In the genomic region with DNA sequence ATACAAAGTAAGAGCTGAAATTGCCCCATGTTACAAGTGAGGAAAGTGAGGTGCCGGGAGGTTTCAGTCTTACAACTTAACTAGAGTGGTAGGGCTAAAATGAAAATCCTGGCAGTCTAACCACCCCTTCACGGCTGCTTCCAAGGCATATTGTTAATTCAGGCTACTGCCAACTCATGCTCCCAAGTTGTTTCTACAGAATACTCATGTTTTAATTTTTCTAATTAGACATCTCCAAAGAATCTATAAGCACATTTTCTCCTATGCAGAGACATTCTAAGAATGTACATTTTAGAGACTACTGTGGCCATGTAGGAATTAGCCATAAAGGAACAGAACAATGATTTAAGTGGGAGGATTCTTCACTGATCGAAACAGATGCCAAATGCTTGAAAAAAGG, we compare ENCODE assay signal across 24 cellular contexts. TPM values are rescaled to one million over a fixed set of nuclear protein-coding genes. Genes with fewer than 3 reads are reported as not detected.
A peak's percentile ranks its signal among the peaks of the same experiment; 100 is the strongest.
DNase-seq lines count a peak whose midpoint lies in the region; ATAC-seq, FAIRE-seq and TF ChIP-seq lines count a peak whose summit lies in the region.
"Had no signal": no experiment of that assay in that cellular context is flagged by ENCODE, and none has a peak within 500 bp of the region (broad histone marks: within the 10 kb centered on the region; RNA-seq: fewer than 3 reads in every experiment).

No MANE protein-coding gene starts in this region.

- no peak overlapping the region for H2BK5ac ChIP-seq in mesenchymal stem cell (ENCODE audit: low read depth, low read length, poor library complexity, severe bottlenecking)

- H3K79me1 ChIP-seq in mesenchymal stem cell (replicated peaks; ENCODE audit: low read length, poor library complexity, severe bottlenecking), result peaks cover 2% of the 10 kb centered on the region

- TF ChIP-seq CTCF in astrocyte (IDR thresholded peaks at IDR 0.05; ENCODE audit: insufficient read depth, low read depth, low read length) (no peak), GM20000 (IDR thresholded peaks at IDR 0.05; ENCODE audit: extremely low read depth, missing control alignments) (no peak)

- no peak overlapping the region for H4K8ac ChIP-seq in mesenchymal stem cell (ENCODE audit: low read length)

- H3K4me3 Mint-ChIP-seq in astrocyte (ENCODE audit: unreplicated experiment), result no peak overlapping the region
- H3K4me3 Mint-ChIP-seq: CD4-positive, CD25-positive, alpha-beta regulatory T cell had no signal

- H3K9me3 Mint-ChIP-seq in astrocyte (ENCODE audit: unreplicated experiment), result no peaks in the 10 kb centered on the region

- H3K18ac ChIP-seq in mesenchymal stem cell (ENCODE audit: low read depth in 1 of 2, low read length in 2 of 2), result no peak overlapping the region

- H3K4me1 Mint-ChIP-seq in astrocyte (ENCODE audit: low read depth, unreplicated experiment), result peaks cover 18% of the 10 kb centered on the region

- FAIRE-seq in astrocyte (lab: Jason Lieb, UNC), result no peak
- FAIRE-seq: G401.6, GM12878 had no signal

- no peaks in the 10 kb centered on the region for H3K27me3 Mint-ChIP-seq in astrocyte (ENCODE audit: low read depth, unreplicated experiment)

- H4K20me1 ChIP-seq in GM23248 (ENCODE audit: insufficient read depth) (no peaks in the 10 kb centered on the region), astrocyte (ENCODE audit: insufficient read depth, low read length) (no peaks in the 10 kb centered on the region)
- H4K20me1 ChIP-seq: BLaER1 had no signal

- H3K4me3 ChIP-seq in GM23248 (no peak overlapping the region), astrocyte (ENCODE audit: insufficient read depth, low read depth, low read length) (no peak overlapping the region), mesenchymal stem cell (ENCODE audit: insufficient read depth in 1 of 2, low read depth in 1 of 2, low read length in 2 of 2) (no peak overlapping the region)
- H3K4me3 ChIP-seq: BLaER1, GM12878, MG63, SJSA1 had no signal

- peak overlapping the region; percentile 48 for H2AK5ac ChIP-seq in mesenchymal stem cell (ENCODE audit: low read length, severe bottlenecking)

- intact Hi-C loops in head of caudate nucleus (cut with DNase I), result loop anchor here (10.0 kb wide), 1 partner anchor 112 kb away; no protein-coding TSS in a partner anchor

- no peak overlapping the region for H2BK15ac ChIP-seq in mesenchymal stem cell (ENCODE audit: low read depth, poor library complexity, severe bottlenecking)

- H3K4me1 ChIP-seq in GM23248 (ENCODE audit: insufficient read depth) (peaks cover 20% of the 10 kb centered on the region), astrocyte (ENCODE audit: insufficient read depth, low read length) (peaks cover 10% of the 10 kb centered on the region), mesenchymal stem cell (ENCODE audit: control insufficient read depth, insufficient read depth, low read depth, low read length) (no peaks in the 10 kb centered on the region)

- H3K79me2 ChIP-seq in GM23248 (ENCODE audit: insufficient read depth) (no peaks in the 10 kb centered on the region), astrocyte (ENCODE audit: insufficient read depth, low read length) (no peaks in the 10 kb centered on the region)

- no peak overlapping the region for H2BK12ac ChIP-seq in mesenchymal stem cell (ENCODE audit: low read length in 2 of 2)

- no peak overlapping the region for H2BK120ac ChIP-seq in mesenchymal stem cell (ENCODE audit: low read depth, low read length)

- DNase-seq in GM23248 (peak; percentile 14), astrocyte (ENCODE audit: low read depth) (peak; percentile 39), mesenchymal stem cell (no peak), head of caudate nucleus (no peak), GM20000 (ENCODE audit: low spot score) (no peak)
- DNase-seq: CD4-positive, CD25-positive, alpha-beta regulatory T cell; KG1; MG63; NCI-H1048; NCI-H1417 treated with DMSO at 0.1 percent for 48 hours; NCI-H187; NCI-H2081 treated with DMSO at 0.1 percent for 48 hours; NCI-H2171; NCI-H226; NCI-H510A; NCI-H69; Right ventricle myocardium superior; RPMI8226 had no signal

- H3K36me3 Mint-ChIP-seq in astrocyte (ENCODE audit: low read depth, unreplicated experiment), result no peaks in the 10 kb centered on the region
- H3K36me3 Mint-ChIP-seq: CD4-positive, CD25-positive, alpha-beta regulatory T cell had no signal

- no peaks in the 10 kb centered on the region for H3K27me3 ChIP-seq in GM23248 (replicated peaks; ENCODE audit: insufficient read depth)
- no peaks in the 10 kb centered on the region for H3K27me3 ChIP-seq in astrocyte (ENCODE audit: insufficient read depth, low read length)
- no peaks in the 10 kb centered on the region for H3K27me3 ChIP-seq in mesenchymal stem cell (ENCODE audit: control insufficient read depth in 1 of 2, insufficient read depth in 1 of 2, low read length in 2 of 2)
- H3K27me3 ChIP-seq: BLaER1, MG63, SJSA1 had no signal

- in situ Hi-C loops in GM23248 (cut with MboI), result no loop called here

- H3K14ac ChIP-seq in mesenchymal stem cell (ENCODE audit: low read length in 2 of 2), result no peak overlapping the region

- H3K36me3 ChIP-seq in GM23248 (ENCODE audit: low read depth), result no peaks in the 10 kb centered on the region
- no peaks in the 10 kb centered on the region for H3K36me3 ChIP-seq in astrocyte (ENCODE audit: insufficient read depth, low read length)
- H3K36me3 ChIP-seq in mesenchymal stem cell (ENCODE audit: control insufficient read depth in 1 of 2, insufficient read depth in 2 of 2, low read depth in 1 of 2, low read length in 2 of 2), result no peaks in the 10 kb centered on the region
- H3K36me3 ChIP-seq: BLaER1, MG63, SJSA1 had no signal

- H3K9ac ChIP-seq in GM23248, result no peak overlapping the region
- no peak overlapping the region for H3K9ac ChIP-seq in astrocyte (ENCODE audit: low read length)
- H3K9ac ChIP-seq in mesenchymal stem cell (ENCODE audit: low read length), result peak overlapping the region; percentile 23
- H3K9ac ChIP-seq: BLaER1 had no signal

- no peaks in the 10 kb centered on the region for H3K9me2 ChIP-seq in GM23248 (ENCODE audit: insufficient read depth)

- 81 to 82% methylated on average over 3 of the region's 3 CpGs for WGBS in GM23248 (ENCODE audit: low coverage in 1 of 2, low lambda C conversion rate in 2 of 2, missing lambda C conversion rate in 2 of 2), 2 experiments
- 86% methylated on average over 2 of the region's 3 CpGs for WGBS in mesenchymal stem cell

- no peak overlapping the region for H3K4ac ChIP-seq in mesenchymal stem cell (ENCODE audit: low read depth in 1 of 2, low read length in 2 of 2)

- H4K91ac ChIP-seq in mesenchymal stem cell (ENCODE audit: low read length), result no peak overlapping the region

- peaks cover 8% of the 10 kb centered on the region for H3F3A ChIP-seq in GM23248 (ENCODE audit: insufficient read depth)

- H3K23ac ChIP-seq in mesenchymal stem cell (ENCODE audit: low read length in 2 of 2), result no peak overlapping the region

- no peak overlapping the region for H3K4me2 ChIP-seq in GM23248 (ENCODE audit: unreplicated experiment)
- peak overlapping the region; percentile 8 for H3K4me2 ChIP-seq in astrocyte (ENCODE audit: low read length)
- H3K4me2 ChIP-seq in mesenchymal stem cell (ENCODE audit: low read length, poor library complexity, severe bottlenecking), result no peak overlapping the region
- H3K4me2 ChIP-seq: BLaER1 had no signal

- no peak overlapping the region for H2AFZ ChIP-seq in GM23248
- H2AFZ ChIP-seq in astrocyte (ENCODE audit: low read depth, low read length), result no peak overlapping the region
- no peak overlapping the region for H2AFZ ChIP-seq in mesenchymal stem cell (ENCODE audit: low read depth, low read length)

- no peak overlapping the region for H3K27ac ChIP-seq in GM23248
- no peak overlapping the region for H3K27ac ChIP-seq in astrocyte (ENCODE audit: low read depth, low read length)
- H3K27ac ChIP-seq in mesenchymal stem cell (ENCODE audit: low read length, poor library complexity, severe bottlenecking), result no peak overlapping the region
- H3K27ac ChIP-seq: BLaER1, SJSA1 had no signal

- ATAC-seq in GM19351 (IDR thresholded peaks at IDR 0.05; ENCODE audit: unreplicated experiment) (no peak), HG03095 (IDR thresholded peaks at IDR 0.05; ENCODE audit: unreplicated experiment) (no peak)
- ATAC-seq: GM12878 had no signal

- H3K9me3 ChIP-seq in GM23248 (ENCODE audit: low read depth), result no peaks in the 10 kb centered on the region
- H3K9me3 ChIP-seq in astrocyte (ENCODE audit: insufficient read depth, low read depth, low read length), result no peaks in the 10 kb centered on the region
- no peaks in the 10 kb centered on the region for H3K9me3 ChIP-seq in mesenchymal stem cell (ENCODE audit: control insufficient read depth, low read length)
- H3K9me3 ChIP-seq: BLaER1, MG63, SJSA1 had no signal

- no peak overlapping the region for H3K27ac Mint-ChIP-seq in astrocyte (ENCODE audit: unreplicated experiment)
- H3K27ac Mint-ChIP-seq: CD4-positive, CD25-positive, alpha-beta regulatory T cell had no signal

RNA-seq across cellular contexts. Expression of a gene that starts 7.0 kb away (rescaled TPM):
- 59.2 and 60.6 TPM in 2 replicates for total RNA-seq in GM23248 (2014; rRNA removed; shearing (Covaris generic))
- 30.5 and 31.3 TPM in 2 replicates for polyA plus RNA-seq in GM23248 (2016; fragmentation: Nextera tagmentation; extraction: Ambion mirVana)
- total RNA-seq in astrocyte, result 96.2 and 105 TPM in 2 replicates
- polyA plus RNA-seq in mesenchymal stem cell (2013, experiment 1 of 2), result 88.9 TPM
- 89.1 TPM for polyA plus RNA-seq in mesenchymal stem cell (2013, experiment 2 of 2)

Comparison
In these comparisons a context has a peak if more than half of its experiments do, and no peak if none do; other contexts are left out.
1. DNase-seq: peak in GM23248 (single experiment) and astrocyte (single experiment); none in mesenchymal stem cell (single experiment), head of caudate nucleus (0 of 42) and GM20000 (single experiment).